Comparison of ENCODE assay signal across 10 cellular contexts in the genomic region with DNA sequence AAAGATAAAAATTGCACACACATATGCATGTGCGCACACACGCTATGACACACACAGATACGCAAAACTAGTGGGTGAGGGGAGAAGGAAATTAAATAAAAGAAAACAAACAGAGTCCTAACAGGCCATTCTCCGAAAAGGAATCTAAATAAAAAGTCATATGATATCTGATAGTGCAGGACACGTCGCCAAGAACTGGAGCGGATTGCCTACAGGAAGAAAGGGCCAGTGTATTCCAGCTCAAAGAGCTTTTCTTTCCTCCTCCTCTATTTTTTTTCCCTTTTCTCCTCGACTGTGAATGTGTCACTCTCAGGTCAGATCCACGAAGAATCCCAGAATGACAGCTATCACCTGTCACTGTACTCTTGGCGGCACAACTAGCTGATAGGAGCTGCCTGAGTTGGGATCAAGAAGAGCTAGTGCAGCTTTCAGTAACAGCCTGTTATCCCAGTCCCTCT.
DNase-seq lines count a peak whose midpoint lies in the region; ATAC-seq and TF ChIP-seq lines count a peak whose summit lies in the region.
"Had no signal": no experiment of that assay in that cellular context is flagged by ENCODE, and none has a peak within 500 bp of the region (broad histone marks: within the 10 kb centered on the region; RNA-seq: fewer than 3 reads in every experiment).

No MANE protein-coding gene starts in this region.

- BruUV-seq in mammary epithelial cell (replicated peaks; lab: Mats Ljungman, UMichigan): no TSS peak

- H3K4me1 Mint-ChIP-seq in immature natural killer cell: peaks cover 0 to 6% of the 10 kb centered on the region in 2 donors

- intact Hi-C loops in mammary epithelial cell (cut with micrococcal nuclease) (no loop called here), lower lobe of right lung (cut with DNase I) (no loop called here)

- peaks cover 11% of the 10 kb centered on the region for H3K79me2 ChIP-seq in mammary epithelial cell (ENCODE audit: insufficient read depth, low read length)

- ATAC-seq in lower lobe of right lung (peak; percentile 12 to 73), HG03025 (IDR thresholded peaks at IDR 0.05; ENCODE audit: low FRiP score, unreplicated experiment) (no peak)
- ATAC-seq: A549 had no signal

- peak overlapping the region; percentile 98 for H3K4me2 ChIP-seq in mammary epithelial cell (ENCODE audit: insufficient read depth, low read depth, low read length)
- H3K4me2 ChIP-seq: A549 had no signal

- in situ Hi-C loops in mammary epithelial cell (cut with MboI; ENCODE audit: low sequenced_read_pairs in 2 of 2): no loop called here

- H3K4me1 ChIP-seq in mammary epithelial cell (ENCODE audit: insufficient read depth, low read length): peaks cover 32% of the 10 kb centered on the region
- peaks cover 48% of the 10 kb centered on the region for H3K4me1 ChIP-seq in lower lobe of right lung
- H3K4me1 ChIP-seq in tibial nerve: peaks cover 0 to 75% (median 11%) of the 10 kb centered on the region in 4 donors

- CTCF ChIA-PET in mammary epithelial cell (lab: Charles Lee; ENCODE audit: low non-redundant PET): interaction anchor here (0.9 kb wide), 1 partner anchor 33 kb away, joined by 3 read pairs; no protein-coding TSS in a partner anchor

- H3K36me3 ChIP-seq in mammary epithelial cell (ENCODE audit: insufficient read depth, low read length) (no peaks in the 10 kb centered on the region), lower lobe of right lung (no peaks in the 10 kb centered on the region), tibial nerve (no peaks in the 10 kb centered on the region)

- no peaks in the 10 kb centered on the region for H3K9me3 ChIP-seq in mammary epithelial cell (replicated peaks; ENCODE audit: insufficient read depth, low read length)
- no peaks in the 10 kb centered on the region for H3K9me3 ChIP-seq in lower lobe of right lung
- no peaks in the 10 kb centered on the region for H3K9me3 ChIP-seq in tibial nerve
- H3K9me3 ChIP-seq: A549 had no signal

- no peaks in the 10 kb centered on the region for H3K27me3 ChIP-seq in mammary epithelial cell (ENCODE audit: insufficient read depth, low read length)
- no peaks in the 10 kb centered on the region for H3K27me3 ChIP-seq in lower lobe of right lung (ENCODE audit: low read depth)
- H3K27me3 ChIP-seq in tibial nerve: no peaks in the 10 kb centered on the region

- H3K27ac ChIP-seq in mammary epithelial cell (ENCODE audit: insufficient read depth, low read depth, low read length) (peak overlapping the region; percentile 96), lower lobe of right lung (peak overlapping the region; percentile 77), tibial nerve (peak overlapping the region; percentile 71 to 91 (median 84))
- H3K27ac ChIP-seq: A549 had no signal

- H3K27ac Mint-ChIP-seq in immature natural killer cell: no peak overlapping the region

- H3K4me3 ChIP-seq in mammary epithelial cell (replicated peaks in 1 of 3; ENCODE audit: insufficient read depth in 1 of 3, low read depth in 2 of 3, low read length in 3 of 3): peak overlapping the region; percentile 5 to 51 (median 51)
- H3K4me3 ChIP-seq in lower lobe of right lung: peak overlapping the region; percentile 22
- peak overlapping the region; percentile 5 to 40 (median 18) for H3K4me3 ChIP-seq in tibial nerve
- H3K4me3 ChIP-seq: A549 had no signal

- peak in 1 of 2 donors; percentile 69 for TF ChIP-seq EP300 in tibial nerve (IDR thresholded peaks at IDR 0.05)

- H4K20me1 ChIP-seq in mammary epithelial cell (ENCODE audit: insufficient read depth, low read length): no peaks in the 10 kb centered on the region

- peak; percentile 5 for DNase-seq in DMS53 (lab: John Stamatoyannopoulos, UW)
- no peak for DNase-seq in DMS53 treated with DMSO at 0.1 percent for 48 hours (lab: John Stamatoyannopoulos, UW; ENCODE audit: unreplicated experiment)
- peak; percentile 42 for DNase-seq in mammary epithelial cell
- no peak for DNase-seq in lower lobe of right lung
- DNase-seq in tibial nerve (ENCODE audit: low spot score in 2 of 2): peak in 1 of 2 donors; percentile 49
- DNase-seq in GM03348 (ENCODE audit: low spot score): no peak
- no peak for DNase-seq in immature natural killer cell
- DNase-seq: stimulated activated CD8-positive, alpha-beta memory T cell treated with anti-CD3 and anti-CD28 coated beads, Interleukin-4, amount 100 ng/mL, for 48 hours had no signal

- TF ChIP-seq CTCF in mammary epithelial cell (conservative IDR thresholded peaks at IDR 0.05 in 1 of 2, IDR thresholded peaks at IDR 0.05 in 1 of 2; ENCODE audit: extremely low read depth in 1 of 2, insufficient read depth in 1 of 2, low read depth in 1 of 2, low read length in 2 of 2) (no peak), lower lobe of right lung (IDR thresholded peaks at IDR 0.05) (no peak), tibial nerve (IDR thresholded peaks at IDR 0.05) (no peak)

- peak overlapping the region; percentile 77 for H3K9ac ChIP-seq in mammary epithelial cell (ENCODE audit: insufficient read depth, low read length)

- WGBS in mammary epithelial cell (ENCODE audit: low coverage, missing lambda C conversion rate): 8% methylated on average over 10 of the region's 10 CpGs
- WGBS in tibial nerve, 2 donors: 17 to 22% methylated on average over 10 of the region's 10 CpGs

- H3K36me3 Mint-ChIP-seq in immature natural killer cell: no peaks in the 10 kb centered on the region

- TF ChIP-seq POLR2A in tibial nerve (IDR thresholded peaks at IDR 0.05): peak in 1 of 2 donors; percentile 12

- peak overlapping the region; percentile 89 for H2AFZ ChIP-seq in mammary epithelial cell (ENCODE audit: low read depth, low read length)

- peaks cover 0 to 3% (median 0%) of the 10 kb centered on the region in 3 donors for H3K27me3 Mint-ChIP-seq in immature natural killer cell (ENCODE audit: low read depth in 3 of 3)

- no peak overlapping the region for H3K4me3 Mint-ChIP-seq in immature natural killer cell

- dilution Hi-C loops in mammary epithelial cell (cut with HindIII; ENCODE audit: low sequenced_read_pairs): no loop called here

- H3K9me3 Mint-ChIP-seq in immature natural killer cell: no peaks in the 10 kb centered on the region

Comparison
In these comparisons a context has a peak if more than half of its experiments do, and no peak if none do; other contexts are left out.
1. DNase-seq: peak in DMS53 (single experiment) and mammary epithelial cell (single experiment); none in DMS53 treated with DMSO at 0.1 percent for 48 hours (single experiment), lower lobe of right lung (single experiment), GM03348 (single experiment) and immature natural killer cell (0 of 3).
2. Peak in every context shown above with its lines, with median percentiles within 50 percentile points of each other: H3K27ac ChIP-seq and H3K4me3 ChIP-seq.